Comparison of ENCODE assay signal across 9 cellular contexts in the genomic region with DNA sequence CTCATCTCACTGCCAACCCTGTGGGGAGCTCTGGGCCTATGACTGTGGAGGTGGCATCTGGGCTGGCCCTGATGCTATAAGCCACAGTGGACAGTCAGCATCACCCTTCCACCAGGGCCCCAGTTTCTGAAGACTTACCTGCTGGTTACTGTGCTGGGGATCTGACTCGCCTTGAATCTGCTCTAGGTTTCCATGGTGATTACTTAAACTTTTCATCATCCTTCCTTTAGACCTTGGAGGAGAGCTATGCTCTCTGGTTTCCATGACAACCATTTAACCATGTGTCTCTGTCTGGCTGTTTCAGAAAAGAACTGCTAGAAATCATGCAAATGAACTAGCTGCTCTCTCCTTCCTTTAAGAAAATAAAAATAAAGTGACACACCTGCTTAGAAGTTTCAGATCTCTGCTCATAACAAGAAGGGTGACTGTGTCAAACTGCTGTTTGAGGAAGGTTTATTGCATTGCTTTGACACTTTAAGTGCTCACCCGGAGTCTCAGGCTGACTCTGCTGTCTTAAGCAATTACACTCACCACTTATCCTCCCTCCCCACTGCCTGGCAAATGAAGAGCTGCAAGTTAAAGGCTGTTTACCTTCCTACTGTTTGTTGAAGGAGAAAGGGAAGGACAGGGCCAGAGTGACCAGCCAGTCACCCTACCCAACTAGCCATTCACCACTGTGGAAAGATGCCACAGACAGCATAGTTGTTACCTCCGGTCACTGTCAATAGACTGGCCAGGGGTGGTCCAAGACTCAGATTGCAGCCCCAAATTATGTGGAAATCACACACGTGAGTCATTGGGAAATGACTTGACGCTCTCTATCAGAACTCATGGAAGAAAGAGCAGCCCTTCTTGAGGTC.
DNase-seq lines count a peak whose midpoint lies in the region; ATAC-seq and TF ChIP-seq lines count a peak whose summit lies in the region.
"Had no signal": no experiment of that assay in that cellular context is flagged by ENCODE, and none has a peak within 500 bp of the region (broad histone marks: within the 10 kb centered on the region; RNA-seq: fewer than 3 reads in every experiment).

No MANE protein-coding gene starts in this region.

- ATAC-seq in activated naive CD4-positive, alpha-beta T cell treated with anti-CD3 and anti-CD28 coated beads, Interleukin-2, amount 50 U/mL, for 72 hours = peak; percentile 90 to 92
- peak; percentile 94 for ATAC-seq in HG02938 (IDR thresholded peaks at IDR 0.05; ENCODE audit: unreplicated experiment)
- ATAC-seq in lower lobe of right lung = peak; percentile 74 to 82
- no peak for ATAC-seq in aorta (ENCODE audit: low FRiP score)

- H3K27me3 ChIP-seq in lower lobe of right lung (ENCODE audit: low read depth) (no peaks in the 10 kb centered on the region), H7 (ENCODE audit: control insufficient read depth, insufficient read depth, low read length) (no peaks in the 10 kb centered on the region; the same call in 1 of the 2 replicates), aorta (ENCODE audit: control insufficient read depth in 1 of 2, insufficient read depth in 2 of 2, low read length in 1 of 2) (no peaks in the 10 kb centered on the region)

- peaks cover 2% of the 10 kb centered on the region for H3K27me3 Mint-ChIP-seq in T-helper 2 cell treated with Interferon-gamma antibody and Interleukin-4, amounts not matched to agents 5 μg/mL and 100 μg/mL, for 36 hours (ENCODE audit: low read depth)

- H3K4me1 ChIP-seq in lower lobe of right lung (no peaks in the 10 kb centered on the region), aorta (ENCODE audit: control insufficient read depth in 1 of 2, insufficient read depth in 2 of 2, low read length in 2 of 2) (no peaks in the 10 kb centered on the region)

- no peak overlapping the region for H3K4me3 Mint-ChIP-seq in T-helper 2 cell treated with Interferon-gamma antibody and Interleukin-4, amounts not matched to agents 5 μg/mL and 100 μg/mL, for 36 hours

- no peaks in the 10 kb centered on the region for H3K9me3 ChIP-seq in lower lobe of right lung
- H3K9me3 ChIP-seq in aorta (ENCODE audit: control insufficient read depth, low read length) = no peaks in the 10 kb centered on the region

- H3K36me3 ChIP-seq in lower lobe of right lung = no peaks in the 10 kb centered on the region
- no peaks in the 10 kb centered on the region for H3K36me3 ChIP-seq in H7 (replicated peaks; ENCODE audit: control insufficient read depth, insufficient read depth, low read length)
- no peaks in the 10 kb centered on the region for H3K36me3 ChIP-seq in aorta (ENCODE audit: control insufficient read depth in 1 of 2, insufficient read depth in 2 of 2, low read length in 1 of 2)

- H3K27ac ChIP-seq in lower lobe of right lung = no peak overlapping the region
- H3K27ac ChIP-seq in aorta (ENCODE audit: low read depth in 1 of 2, low read length in 2 of 2) = no peak overlapping the region
- H3K27ac ChIP-seq: parathyroid adenoma had no signal

- WGBS in aorta, 2 donors = 60 to 65% methylated on average over 5 of the region's 5 CpGs

- H3K4me3 ChIP-seq in lower lobe of right lung (no peak overlapping the region), H7 (ENCODE audit: insufficient read depth, low read depth, low read length) (no peak overlapping the region), aorta (ENCODE audit: low read length in 2 of 2) (no peak overlapping the region)

- TF ChIP-seq CTCF in lower lobe of right lung (IDR thresholded peaks at IDR 0.05) = no peak

- intact Hi-C loops in lower lobe of right lung (cut with DNase I) (no loop called here), aorta (cut with DNase I) (no loop called here)

- peaks cover 15% of the 10 kb centered on the region for H3K4me1 Mint-ChIP-seq in T-helper 2 cell treated with Interferon-gamma antibody and Interleukin-4, amounts not matched to agents 5 μg/mL and 100 μg/mL, for 36 hours (ENCODE audit: low read depth)

- H3K36me3 Mint-ChIP-seq in activated naive CD4-positive, alpha-beta T cell treated with anti-CD3 and anti-CD28 coated beads, Interleukin-2, amount 50 U/mL, for 72 hours = peaks cover 0 to 13% of the 10 kb centered on the region in 2 donors
- H3K36me3 Mint-ChIP-seq in T-helper 2 cell treated with Interferon-gamma antibody and Interleukin-4, amounts not matched to agents 5 μg/mL and 100 μg/mL, for 36 hours (ENCODE audit: low read depth) = no peaks in the 10 kb centered on the region

- peak overlapping the region in 1 of 2 donors; percentile 88 for H3K27ac Mint-ChIP-seq in activated naive CD4-positive, alpha-beta T cell treated with anti-CD3 and anti-CD28 coated beads, Interleukin-2, amount 50 U/mL, for 72 hours
- H3K27ac Mint-ChIP-seq in T-helper 2 cell treated with Interferon-gamma antibody and Interleukin-4, amounts not matched to agents 5 μg/mL and 100 μg/mL, for 36 hours = peak overlapping the region; percentile 46

- peak in 1 of 2 donors; percentile 64 for DNase-seq in activated naive CD4-positive, alpha-beta T cell treated with anti-CD3 and anti-CD28 coated beads, Interleukin-2, amount 50 U/mL, for 72 hours (ENCODE audit: low spot score in 2 of 2)
- DNase-seq in activated naive CD4-positive, alpha-beta T cell (lab: John Stamatoyannopoulos, UW) = no peak
- DNase-seq in T-helper 2 cell treated with Interferon-gamma antibody and Interleukin-4, amounts not matched to agents 5 μg/mL and 100 μg/mL, for 36 hours (ENCODE audit: low spot score) = peak; percentile 38
- DNase-seq in lower lobe of right lung (no peak), NCI-H187 treated with DMSO at 0.1 percent for 48 hours (lab: John Stamatoyannopoulos, UW) (no peak), H7 (no peak), aorta (no peak)

- H3K9me3 Mint-ChIP-seq in activated naive CD4-positive, alpha-beta T cell treated with anti-CD3 and anti-CD28 coated beads, Interleukin-2, amount 50 U/mL, for 72 hours = peaks cover 0 to 4% of the 10 kb centered on the region in 2 donors
- no peaks in the 10 kb centered on the region for H3K9me3 Mint-ChIP-seq in T-helper 2 cell treated with Interferon-gamma antibody and Interleukin-4, amounts not matched to agents 5 μg/mL and 100 μg/mL, for 36 hours
